In genomic region chr2:174158003-174158402, GRCh38 we compare ENCODE assay signal across 8 cellular contexts.
DNase-seq lines count a peak whose midpoint lies in the region; ATAC-seq and TF ChIP-seq lines count a peak whose summit lies in the region.

No MANE protein-coding gene starts in this region.

- ATAC-seq in natural killer cell treated with Interleukin-12 subunit alpha and Interleukin-12 subunit beta and Interleukin-15 and Interleukin-18, amount 100 ng/mL, for 72 hours = peak; percentile 54 to 59
- no peak for ATAC-seq in GM18867 (IDR thresholded peaks at IDR 0.05; ENCODE audit: unreplicated experiment)

- peak; percentile 74 for TF ChIP-seq CTCF in PC-9 (conservative IDR thresholded peaks at IDR 0.05)

- CTCF ChIA-PET in PC-9 (lab: Charles Lee) = interaction anchor here (0.6 to 1.0 kb wide), 3 partner anchors 109 to 576 kb away, joined by 4 read pairs; no protein-coding TSS in a partner anchor

- no peak overlapping the region for H3K4me2 ChIP-seq in PC-9

- intact Hi-C loops in PC-9 (cut with micrococcal nuclease; ENCODE audit: unreplicated experiment) = loop anchor here (5.0 kb wide), 1 partner anchor 184 kb away; no protein-coding TSS in a partner anchor

- H3K9me3 ChIP-seq in PC-9 (ENCODE audit: insufficient read depth, low read depth) = no peaks in the 10 kb centered on the region

- H3K4me3 Mint-ChIP-seq in natural killer cell treated with Interleukin-12 subunit alpha and Interleukin-12 subunit beta and Interleukin-15 and Interleukin-18, amount 100 ng/mL, for 72 hours = no peak overlapping the region

- H2AFZ ChIP-seq in PC-9 = no peak overlapping the region

- no peak overlapping the region for H3K27ac Mint-ChIP-seq in natural killer cell treated with Interleukin-12 subunit alpha and Interleukin-12 subunit beta and Interleukin-15 and Interleukin-18, amount 100 ng/mL, for 72 hours

- H3K27ac ChIP-seq in PC-9 = no peak overlapping the region

- H3K79me2 ChIP-seq in PC-9 (ENCODE audit: low read depth) = peaks cover 84% of the 10 kb centered on the region

- H3K27me3 ChIP-seq in H7 (ENCODE audit: control insufficient read depth, insufficient read depth, low read length) (no peaks in the 10 kb centered on the region), PC-9 (ENCODE audit: insufficient read depth, low read depth) (no peaks in the 10 kb centered on the region)

- H3K4me3 ChIP-seq in H7 (ENCODE audit: insufficient read depth, low read depth, low read length) (no peak overlapping the region), PC-9 (no peak overlapping the region)

- H3K27me3 Mint-ChIP-seq in natural killer cell treated with Interleukin-12 subunit alpha and Interleukin-12 subunit beta and Interleukin-15 and Interleukin-18, amount 100 ng/mL, for 72 hours = no peaks in the 10 kb centered on the region

- H3K36me3 ChIP-seq in H7 (replicated peaks; ENCODE audit: control insufficient read depth, insufficient read depth, low read length) (no peaks in the 10 kb centered on the region), PC-9 (ENCODE audit: low read depth) (peaks cover 15% of the 10 kb centered on the region; the same call in 1 of the 2 replicates)

- H3K4me1 Mint-ChIP-seq in natural killer cell treated with Interleukin-12 subunit alpha and Interleukin-12 subunit beta and Interleukin-15 and Interleukin-18, amount 100 ng/mL, for 72 hours (ENCODE audit: low read depth in 2 of 2) = peaks cover 6 to 11% of the 10 kb centered on the region in 2 donors

- H3K36me3 Mint-ChIP-seq in natural killer cell treated with Interleukin-12 subunit alpha and Interleukin-12 subunit beta and Interleukin-15 and Interleukin-18, amount 100 ng/mL, for 72 hours = peaks cover 3% of the 10 kb centered on the region

- BruUV-seq in PC-9 (replicated peaks; lab: Mats Ljungman, UMichigan) = no TSS peak

- POLR2A ChIA-PET in PC-9 (lab: Charles Lee; ENCODE audit: unreplicated experiment) = interaction anchor here (0.6 kb wide), 1 partner anchor 33 kb away, joined by 7 read pairs; no protein-coding TSS in a partner anchor

- 0 out of 2 replicates have a peak, but pooled peaks cover 3% of the 10 kb centered on the region for H3K9me2 ChIP-seq in PC-9 (ENCODE audit: insufficient read depth)

- H3K4me1 ChIP-seq in PC-9 (replicated peaks; ENCODE audit: insufficient read depth) = no peaks in the 10 kb centered on the region

- H3F3A ChIP-seq in PC-9 (ENCODE audit: insufficient read depth, low read depth) = peaks cover 22% of the 10 kb centered on the region

- H3K9me3 Mint-ChIP-seq in natural killer cell treated with Interleukin-12 subunit alpha and Interleukin-12 subunit beta and Interleukin-15 and Interleukin-18, amount 100 ng/mL, for 72 hours = no peaks in the 10 kb centered on the region

- DNase-seq in NCI-H2081 (lab: John Stamatoyannopoulos, UW) (peak; percentile 35 to 68), NCI-H2081 treated with DMSO at 0.1 percent for 48 hours (lab: John Stamatoyannopoulos, UW) (no peak), H7 (peak; percentile 62), PC-9 (no peak), NCI-H128 (lab: John Stamatoyannopoulos, UW; ENCODE audit: unreplicated experiment) (no peak)
- peak; percentile 2 for DNase-seq in effector CD8-positive, alpha-beta T cell (lab: John Stamatoyannopoulos, UW)
- no peak for DNase-seq in natural killer cell treated with Interleukin-12 subunit alpha and Interleukin-12 subunit beta and Interleukin-15 and Interleukin-18, amount 100 ng/mL, for 72 hours (ENCODE audit: low spot score)

- peaks cover 16% of the 10 kb centered on the region for H4K20me1 ChIP-seq in PC-9 (ENCODE audit: insufficient read depth)

Comparison
In these comparisons a context has a peak if more than half of its experiments do, and no peak if none do; other contexts are left out.
1. DNase-seq: peak in NCI-H2081 (2 of 2), H7 (single experiment) and effector CD8-positive, alpha-beta T cell (single experiment); none in NCI-H2081 treated with DMSO at 0.1 percent for 48 hours (single experiment), PC-9 (0 of 2), natural killer cell treated with Interleukin-12 subunit alpha and Interleukin-12 subunit beta and Interleukin-15 and Interleukin-18, amount 100 ng/mL, for 72 hours (single experiment) and NCI-H128 (single experiment).